In genomic region chr2:180621366-180621765, GRCh38 we compare ENCODE assay signal across 13 cellular contexts.
DNase-seq lines count a peak whose midpoint lies in the region; ATAC-seq and TF ChIP-seq lines count a peak whose summit lies in the region.
"Had no signal": no experiment of that assay in that cellular context is flagged by ENCODE, and none has a peak within 500 bp of the region (broad histone marks: within the 10 kb centered on the region; RNA-seq: fewer than 3 reads in every experiment).

No MANE protein-coding gene starts in this region.

- POLR2A ChIA-PET in SK-N-SH (lab: Yijun Ruan, JAX): no interaction called here

- no peaks in the 10 kb centered on the region for H3K36me3 ChIP-seq in SK-N-SH (replicated peaks in 1 of 2; ENCODE audit: control insufficient read depth in 1 of 2, insufficient read depth in 2 of 2, low read length in 1 of 2)
- H3K36me3 ChIP-seq: BLaER1 treated with 17β-estradiol and CSF1 and Interleukin-3, amounts not matched to agents 10 nM and 100 nM had no signal

- in situ Hi-C loops in Caki2 (cut with HindIII; ENCODE audit: low pct_unique_long_range_greater_than_20kb, low sequenced_read_pairs) (no loop called here), GM13976 (cut with MboI; ENCODE audit: low sequenced_read_pairs, unreplicated experiment) (loop anchor here (25.0 kb wide), 1 partner anchor 441 kb away; no protein-coding TSS in a partner anchor)

- H3K9ac ChIP-seq in SK-N-SH: no peak overlapping the region
- H3K9ac ChIP-seq: BLaER1 treated with 17β-estradiol and CSF1 and Interleukin-3, amounts not matched to agents 10 nM and 100 nM; KMS-11 had no signal

- H3K4me2 ChIP-seq in SK-N-SH: no peak overlapping the region
- H3K4me2 ChIP-seq: BLaER1 treated with 17β-estradiol and CSF1 and Interleukin-3, amounts not matched to agents 10 nM and 100 nM; KMS-11 had no signal

- CTCF ChIA-PET in SK-N-SH (lab: Yijun Ruan, JAX): no interaction called here

- H4K20me1 ChIP-seq in SK-N-SH (ENCODE audit: insufficient read depth): no peaks in the 10 kb centered on the region
- H4K20me1 ChIP-seq: BLaER1 treated with 17β-estradiol and CSF1 and Interleukin-3, amounts not matched to agents 10 nM and 100 nM had no signal

- ATAC-seq in HG03378 (IDR thresholded peaks at IDR 0.05; ENCODE audit: unreplicated experiment): no peak
- ATAC-seq: CD8-positive, alpha-beta T cell had no signal

- H3K27me3 ChIP-seq in SK-N-SH (ENCODE audit: insufficient read depth): no peaks in the 10 kb centered on the region
- H3K27me3 ChIP-seq: BLaER1 treated with 17β-estradiol and CSF1 and Interleukin-3, amounts not matched to agents 10 nM and 100 nM had no signal

- no peaks in the 10 kb centered on the region for H3K79me2 ChIP-seq in SK-N-SH (ENCODE audit: insufficient read depth)

- DNase-seq in Caki2 (ENCODE audit: low read depth): peak; percentile 63
- no peak for DNase-seq in SK-N-SH
- DNase-seq in renal cortical epithelial cell (ENCODE audit: low read depth): peak; percentile 52
- DNase-seq in GM13976 (ENCODE audit: low spot score): no peak
- no peak for DNase-seq in stimulated activated CD4-positive, alpha-beta T cell treated with anti-CD3 and anti-CD28 coated beads, Interleukin-1b, Interleukin-23, amount 100 ng/mL, for 48 hours
- DNase-seq: CD8-positive, alpha-beta T cell; DMS 273 treated with DMSO at 0.1 percent for 48 hours; GDM1; GOT3; H7 had no signal

- H3K4me1 ChIP-seq in SK-N-SH (ENCODE audit: control insufficient read depth in 1 of 2, insufficient read depth in 2 of 2, low read depth in 1 of 2, low read length in 1 of 2): no peaks in the 10 kb centered on the region; a peak in 1 of 4 replicates

- H3K4me3 ChIP-seq in SK-N-SH (ENCODE audit: low read depth in 2 of 2, low read length in 1 of 2): no peak overlapping the region
- H3K4me3 ChIP-seq: BLaER1 treated with 17β-estradiol and CSF1 and Interleukin-3, amounts not matched to agents 10 nM and 100 nM had no signal

- TF ChIP-seq EP300 in SK-N-SH (IDR thresholded peaks at IDR 0.05; ENCODE audit: borderline replicate concordance in 1 of 2, low read depth in 1 of 2, low read length in 1 of 2): no peak

- H3K9me2 ChIP-seq in SK-N-SH: no peaks in the 10 kb centered on the region

- no peak for TF ChIP-seq CTCF in SK-N-SH (IDR thresholded peaks at IDR 0.05)
- TF ChIP-seq CTCF in GM13976 (IDR thresholded peaks at IDR 0.05; ENCODE audit: borderline replicate concordance, control extremely low read depth, extremely low read depth, insufficient read depth, missing control alignments): no peak

- no peak for TF ChIP-seq RAD21 in SK-N-SH (IDR thresholded peaks at IDR 0.05; ENCODE audit: low read length)

- H3F3A ChIP-seq in SK-N-SH (replicated peaks; ENCODE audit: insufficient read depth): peaks cover 18% of the 10 kb centered on the region

- peak overlapping the region in 1 of 2 experiments; percentile 66; a peak in 2 of 4 replicates for H3K27ac ChIP-seq in SK-N-SH (ENCODE audit: low read depth in 2 of 2, low read length in 1 of 2)
- H3K27ac ChIP-seq: BLaER1 treated with 17β-estradiol and CSF1 and Interleukin-3, amounts not matched to agents 10 nM and 100 nM; KMS-11 had no signal

- no peak overlapping the region for H2AFZ ChIP-seq in SK-N-SH (ENCODE audit: low read depth)

- H3K9me3 ChIP-seq in SK-N-SH: no peaks in the 10 kb centered on the region

TF ChIP-seq in SK-N-SH, 30 proteins besides CTCF, POLR2A, EP300 and RAD21:
- TF ChIP-seq TCF12 (IDR thresholded peaks at IDR 0.05) (0 out of 2 replicates have a peak, but pooled peaks have one; percentile 4), PBX3 (IDR thresholded peaks at IDR 0.05) (peak; percentile 46; the same call in 1 of the 2 replicates), YY1 (IDR thresholded peaks at IDR 0.05; ENCODE audit: low read depth) (no peak)

Comparison
In these comparisons a context has a peak if more than half of its experiments do, and no peak if none do; other contexts are left out.
1. DNase-seq: peak in Caki2 (single experiment) and renal cortical epithelial cell (single experiment); none in SK-N-SH (single experiment), GM13976 (single experiment) and stimulated activated CD4-positive, alpha-beta T cell treated with anti-CD3 and anti-CD28 coated beads, Interleukin-1b, Interleukin-23, amount 100 ng/mL, for 48 hours (single experiment).